Comparison of ENCODE assay signal across 8 cellular contexts in genomic region chr7:24978837-24979469, GRCh38. TPM values are rescaled to one million over a fixed set of nuclear protein-coding genes. Genes with fewer than 3 reads are reported as not detected.
DNase-seq lines count a peak whose midpoint lies in the region; ATAC-seq and TF ChIP-seq lines count a peak whose summit lies in the region.

No MANE protein-coding gene starts in this region.

- H3K9ac ChIP-seq in ES-I3 (ENCODE audit: low read depth, low read length) (peak overlapping the region; percentile 74), HCT116 (ENCODE audit: low read length) (peak overlapping the region; percentile 87)

- no peak for TF ChIP-seq CTCF in HCT116 (IDR thresholded peaks at IDR 0.05 in 2 of 3, conservative IDR thresholded peaks at IDR 0.05 in 1 of 3; ENCODE audit: borderline replicate concordance in 1 of 3, insufficient read depth in 1 of 3, low read depth in 2 of 3, low read length in 2 of 3)
- no peak for TF ChIP-seq CTCF in osteoblast (IDR thresholded peaks at IDR 0.05; ENCODE audit: extremely low read depth, low read depth, low read length)

- intact Hi-C loops in HCT116 (cut with micrococcal nuclease): no loop called here

- CTCF ChIA-PET in HCT116 (lab: Charles Lee) (interaction anchor here (0.9 to 1.7 kb wide), 6 partner anchors 9 to 167 kb away, joined by 3 to 11 read pairs (median 7); no protein-coding TSS in a partner anchor), T-cell (lab: Charles Lee) (interaction anchor here (0.6 to 5.0 kb wide), 10 partner anchors 8 to 1708 kb away, joined by 3 to 43 read pairs (median 4); no protein-coding TSS in a partner anchor)

- POLR2A ChIA-PET in HCT116 (lab: Charles Lee) (interaction anchor here (0.9 to 2.7 kb wide), 3 partner anchors 71 to 158 kb away, joined by 3 to 9 read pairs (median 4); no protein-coding TSS in a partner anchor), T-cell (lab: Charles Lee) (interaction anchor here (0.7 to 1.5 kb wide), 4 partner anchors 44 to 158 kb away, joined by 3 to 6 read pairs (median 4); partner anchors contain the start of gene CYCS (in 1 of the 2))

- no peaks in the 10 kb centered on the region; the same call in 1 of the 2 replicates for H4K20me1 ChIP-seq in HCT116 (ENCODE audit: insufficient read depth)
- peaks cover 7% of the 10 kb centered on the region for H4K20me1 ChIP-seq in osteoblast (ENCODE audit: insufficient read depth, low read length)

- H3K9me2 ChIP-seq in HCT116 (ENCODE audit: insufficient read depth): no peaks in the 10 kb centered on the region

- no peak for TF ChIP-seq RAD21 in HCT116 (IDR thresholded peaks at IDR 0.05; ENCODE audit: low read depth)

- peak overlapping the region; percentile 91 to 94 for H3K27ac Mint-ChIP-seq in T-cell

- H3K36me3 ChIP-seq in ES-I3 (ENCODE audit: insufficient read depth, low read length): no peaks in the 10 kb centered on the region
- no peaks in the 10 kb centered on the region for H3K36me3 ChIP-seq in HCT116 (ENCODE audit: control insufficient read depth in 1 of 2, insufficient read depth in 2 of 2, low read length in 2 of 2)
- H3K36me3 ChIP-seq in osteoblast (ENCODE audit: insufficient read depth, low read length): no peaks in the 10 kb centered on the region

- H3K9me3 Mint-ChIP-seq in T-cell: no peaks in the 10 kb centered on the region

- DNase-seq in HCT116 (ENCODE audit: low read depth, low spot score): no peak
- peak in 3 of 34 experiments; percentile 3 to 7 (median 3) for DNase-seq in T-cell
- DNase-seq in erythroblast (lab: John Stamatoyannopoulos, UW): peak; percentile 44 to 62
- DNase-seq in osteoblast (ENCODE audit: insufficient read length, low spot score, missing footprints): no peak
- no peak for DNase-seq in NCI-H748 (lab: John Stamatoyannopoulos, UW; ENCODE audit: unreplicated experiment)

- H3K4me3 Mint-ChIP-seq in T-cell: peak overlapping the region; percentile 86 to 97 (median 96)

- no peaks in the 10 kb centered on the region for H3K27me3 Mint-ChIP-seq in T-cell

- H3K4me2 ChIP-seq in HCT116 (ENCODE audit: low read length): peak overlapping the region; percentile 92
- H3K4me2 ChIP-seq in osteoblast (ENCODE audit: insufficient read depth, low read length): peak overlapping the region; percentile 88

- no TSS peak for BruUV-seq in HCT116 (replicated peaks; lab: Mats Ljungman, UMichigan)

- peaks cover 66 to 73% (median 72%) of the 10 kb centered on the region in 3 donors for H3K4me1 Mint-ChIP-seq in T-cell

- no peak overlapping the region for H2AFZ ChIP-seq in HCT116 (ENCODE audit: low read depth, low read length, poor library complexity, severe bottlenecking)
- peak overlapping the region; percentile 68 for H2AFZ ChIP-seq in osteoblast (ENCODE audit: low read length)

- no peaks in the 10 kb centered on the region for H3K9me3 ChIP-seq in ES-I3 (ENCODE audit: control insufficient read depth, insufficient read depth, low read length)
- no peaks in the 10 kb centered on the region for H3K9me3 ChIP-seq in HCT116 (ENCODE audit: control insufficient read depth in 1 of 2, insufficient read depth in 1 of 2, low read depth in 1 of 2, low read length in 2 of 2)
- no peaks in the 10 kb centered on the region for H3K9me3 ChIP-seq in osteoblast (ENCODE audit: low read depth, low read length)

- H3K4me1 ChIP-seq in ES-I3 (ENCODE audit: insufficient read depth, low read length) (peaks cover 24% of the 10 kb centered on the region), HCT116 (ENCODE audit: control insufficient read depth in 1 of 2, insufficient read depth in 2 of 2, low read length in 2 of 2) (peaks cover 18 to 57% of the 10 kb centered on the region in 2 experiments), osteoblast (ENCODE audit: insufficient read depth, low read length) (peaks cover 27% of the 10 kb centered on the region)

- H3K36me3 Mint-ChIP-seq in T-cell: peaks cover 9% of the 10 kb centered on the region

- RAD21 ChIA-PET in HCT116 (lab: Charles Lee; ENCODE audit: low non-redundant PET in 1 of 2, low total read pairs in 2 of 2, uncharacterized antibody in 2 of 2, unreplicated experiment in 2 of 2): interaction anchor here in 1 of 2 experiments (1.1 to 1.2 kb wide), 2 partner anchors 85 to 158 kb away, joined by 3 read pairs; no protein-coding TSS in a partner anchor

- ATAC-seq in HCT116 (no peak), T-cell (replicated peaks in 1 of 4) (peak in 1 of 4 experiments; percentile 3), HG03135 (IDR thresholded peaks at IDR 0.05; ENCODE audit: unreplicated experiment) (no peak), HG03039 (IDR thresholded peaks at IDR 0.05; ENCODE audit: unreplicated experiment) (no peak)

- peak overlapping the region; percentile 55 to 66 for H3K4me3 ChIP-seq in HCT116 (replicated peaks in 1 of 2; ENCODE audit: low read depth in 1 of 2, low read length in 2 of 2)
- peak overlapping the region; percentile 88 for H3K4me3 ChIP-seq in osteoblast (ENCODE audit: insufficient read depth, low read length)

- H3K27ac ChIP-seq in HCT116 (ENCODE audit: low read depth, low read length) (peak overlapping the region; percentile 89), osteoblast (ENCODE audit: low read depth, low read length) (peak overlapping the region; percentile 69)

- H3K79me2 ChIP-seq in HCT116 (ENCODE audit: insufficient read depth, low read length) (peaks cover 59% of the 10 kb centered on the region), osteoblast (ENCODE audit: insufficient read depth, low read length) (peaks cover 60% of the 10 kb centered on the region)

- H3K27me3 ChIP-seq in HCT116 (ENCODE audit: insufficient read depth, low read length): no peaks in the 10 kb centered on the region
- no peaks in the 10 kb centered on the region for H3K27me3 ChIP-seq in osteoblast (ENCODE audit: insufficient read depth, low read length)

- no peak for TF ChIP-seq POLR2A in HCT116 (IDR thresholded peaks at IDR 0.05; ENCODE audit: borderline replicate concordance, extremely low read depth, insufficient read depth, insufficient read length)
- TF ChIP-seq POLR2A in erythroblast (IDR thresholded peaks at IDR 0.05; ENCODE audit: low read length): no peak

TF ChIP-seq in HCT116, 20 proteins besides CTCF, POLR2A, EP300 and RAD21:
- TF ChIP-seq CBX3 (IDR thresholded peaks at IDR 0.05; ENCODE audit: low read depth): no peak
- no peak for TF ChIP-seq ELF1 (IDR thresholded peaks at IDR 0.05; ENCODE audit: borderline replicate concordance, low read depth)
- TF ChIP-seq ZNF274 (IDR thresholded peaks at IDR 0.05; ENCODE audit: low read depth, low read length): no peak
- no peak for TF ChIP-seq ATF3 (IDR thresholded peaks at IDR 0.05)
- TF ChIP-seq FOSL1 (IDR thresholded peaks at IDR 0.05; ENCODE audit: low read depth): no peak
- no peak for TF ChIP-seq EZH2phosphoT487 (IDR thresholded peaks at IDR 0.05; ENCODE audit: borderline replicate concordance)
- no peak for TF ChIP-seq ZFX (IDR thresholded peaks at IDR 0.05)

RNA-seq across cellular contexts. Expression of gene OSBPL3, which starts 1.0 kb away (rescaled TPM):
- total RNA-seq in HCT116 (2021; ENCODE audit: unreplicated experiment) (36.8 TPM), T-cell (10 to 100 TPM; 30.2 to 62.7 (median 54.7) TPM), osteoblast (30.8 and 37.7 TPM in 2 replicates)
- polyA plus RNA-seq in HCT116 (2012): 13.2 and 16.1 TPM in 2 replicates

Comparison
In these comparisons a context has a peak if more than half of its experiments do, and no peak if none do; other contexts are left out.
1. DNase-seq: peak in erythroblast (2 of 2); none in HCT116 (single experiment), osteoblast (single experiment) and NCI-H748 (single experiment).